14 cellular contexts compared by ENCODE assay signal in the genomic region with DNA sequence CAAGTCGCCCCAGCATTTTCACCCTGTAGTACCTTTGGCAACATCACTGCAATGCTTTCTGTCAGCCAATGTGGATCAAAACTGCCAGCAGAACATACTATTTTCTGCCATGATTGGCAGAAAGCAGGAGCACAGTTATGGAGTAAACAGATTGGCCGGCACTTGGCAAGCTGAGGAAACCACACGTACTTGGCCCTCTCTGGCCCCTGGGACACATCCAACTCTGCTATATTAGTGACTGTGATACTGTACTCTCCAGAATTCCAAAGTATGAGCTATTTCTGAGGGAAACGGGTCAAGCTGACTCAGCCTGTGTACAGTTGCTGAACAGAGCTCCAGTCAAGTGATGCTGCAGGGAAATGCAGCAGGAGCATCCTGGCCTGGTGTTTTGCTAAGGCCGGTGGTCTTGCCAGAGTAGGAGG. TPM values are rescaled to one million over a fixed set of nuclear protein-coding genes. Genes with fewer than 3 reads are reported as not detected.
A peak's percentile ranks its signal among the peaks of the same experiment; 100 is the strongest.
DNase-seq lines count a peak whose midpoint lies in the region; ATAC-seq and TF ChIP-seq lines count a peak whose summit lies in the region.
"Had no signal": no experiment of that assay in that cellular context is flagged by ENCODE, and none has a peak within 500 bp of the region (broad histone marks: within the 10 kb centered on the region; RNA-seq: fewer than 3 reads in every experiment).

No MANE protein-coding gene starts in this region.

- H3K4me3 ChIP-seq in AG04449 (ENCODE audit: low read depth, low read length) (no peak overlapping the region), cardiac fibroblast (replicated peaks in 1 of 2; ENCODE audit: low read depth in 2 of 2, low read length in 2 of 2) (no peak overlapping the region), lung (no peak overlapping the region)
- H3K4me3 ChIP-seq: BLaER1, PC-9, spleen had no signal

- no peaks in the 10 kb centered on the region for H3K36me3 ChIP-seq in lung (ENCODE audit: control insufficient read depth in 2 of 2, insufficient read depth in 2 of 2, low read length in 2 of 2)
- H3K36me3 ChIP-seq: BLaER1, spleen had no signal

- H3K9me3 ChIP-seq in lung (ENCODE audit: control insufficient read depth in 2 of 2, insufficient read depth in 1 of 2, low read length in 1 of 2), result no peaks in the 10 kb centered on the region
- H3K9me3 ChIP-seq: BLaER1 had no signal

- peak; percentile 83 for ATAC-seq in lung (ENCODE audit: insufficient read depth, low FRiP score)

- CTCF ChIA-PET in AG04449 (lab: Yijun Ruan, JAX), result interaction anchor here (1.5 to 1.6 kb wide), 2 partner anchors 18 to 89 kb away, joined by 3 to 5 read pairs; no protein-coding TSS in a partner anchor

- H3K27ac ChIP-seq in lung (ENCODE audit: low read depth in 1 of 2, low read length in 1 of 2), result no peak overlapping the region
- H3K27ac ChIP-seq: BLaER1, epithelial cell of prostate, PC-9, spleen had no signal

- TF ChIP-seq CTCF in AG04449 (IDR thresholded peaks at IDR 0.05; ENCODE audit: insufficient read depth, low read length, missing control alignments) (no peak), cardiac fibroblast (IDR thresholded peaks at IDR 0.05; ENCODE audit: low read depth, low read length) (no peak), lung (IDR thresholded peaks at IDR 0.05; ENCODE audit: control extremely low read depth, extremely low read depth) (no peak)

- H3K4me1 ChIP-seq in lung (ENCODE audit: control insufficient read depth in 2 of 2, insufficient read depth in 2 of 2, low read length in 2 of 2), result peaks cover 0 to 1% of the 10 kb centered on the region in 2 donors
- H3K4me1 ChIP-seq: BLaER1, spleen had no signal

- DNase-seq in AG04449 (ENCODE audit: low read depth, low spot score) (peak; percentile 63), HT1080 (ENCODE audit: low read depth) (peak; percentile 82), cardiac fibroblast (ENCODE audit: low read depth in 2 of 2) (peak; percentile 91 to 93), lung (ENCODE audit: low spot score) (peak; percentile 42), HuH-7 (ENCODE audit: low spot score) (no peak), hippocampal formation (lab: John Stamatoyannopoulos, UW) (no peak), GDM1 (lab: John Stamatoyannopoulos, UW) (no peak), NCI-H1105 treated with DMSO at 0.1 percent for 48 hours (lab: John Stamatoyannopoulos, UW) (no peak)
- DNase-seq: activated effector memory CD4-positive, alpha-beta T cell treated with anti-CD3 and anti-CD28 coated beads, Interleukin-2, amount 50 U/mL, for 16 hours; NCI-H1092; spleen had no signal

- H3K27me3 ChIP-seq in lung (ENCODE audit: control insufficient read depth, insufficient read depth), result no peaks in the 10 kb centered on the region
- H3K27me3 ChIP-seq: BLaER1 had no signal

- WGBS in lung, 2 donors, result 42 to 68% methylated on average over 5 of the region's 5 CpGs

- POLR2A ChIA-PET in AG04449 (lab: Yijun Ruan, JAX), result interaction anchor here (2.0 kb wide), 1 partner anchor 17 kb away, joined by 11 read pairs; no protein-coding TSS in a partner anchor

RNA-seq across cellular contexts. Expression of gene LANCL2, which starts 39.8 kb away (rescaled TPM):
- total RNA-seq in HT1080 (2014; rRNA removed; shearing (Covaris generic)), result 19.6 and 28.6 TPM in 2 replicates
- polyA plus RNA-seq in HT1080 (2015; cell fraction: cytosol; rRNA removed), result 16.0 and 17.4 TPM in 2 replicates
- polyA plus RNA-seq in HT1080 (2015; cell fraction: nucleus; rRNA removed), result 14.9 and 17.4 TPM in 2 replicates
- total RNA-seq in lung, result 10 to 100 TPM; 13.6 to 14.4 TPM
- 1 to 10 TPM; 6.3 TPM for polyA plus RNA-seq in lung

Comparison
In these comparisons a context has a peak if more than half of its experiments do, and no peak if none do; other contexts are left out.
1. DNase-seq: peak in AG04449 (single experiment), HT1080 (single experiment), cardiac fibroblast (2 of 2) and lung (single experiment); none in HuH-7 (single experiment), hippocampal formation (0 of 2), GDM1 (single experiment) and NCI-H1105 treated with DMSO at 0.1 percent for 48 hours (single experiment).